ENCODE assay signal across 20 cellular contexts in the genomic region with DNA sequence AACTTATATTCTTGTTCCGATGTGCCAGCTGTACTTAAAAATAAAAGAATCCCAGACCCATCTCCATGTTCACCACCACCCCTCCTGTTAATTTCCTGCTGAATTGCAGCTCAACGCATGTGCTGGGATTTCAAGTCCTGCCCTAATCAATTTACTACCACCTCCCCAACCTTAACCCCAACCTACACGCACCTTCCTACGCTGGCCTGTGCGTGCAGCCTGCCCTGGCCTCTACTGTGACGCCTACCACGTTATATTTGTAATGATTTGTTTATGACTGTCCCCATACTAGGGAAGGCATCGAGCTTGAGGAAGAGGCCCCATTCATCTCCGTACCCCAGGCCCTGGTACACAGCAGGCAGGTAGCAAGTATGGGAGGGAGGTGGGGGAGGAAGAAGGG.
A peak's percentile ranks its signal among the peaks of the same experiment; 100 is the strongest.
DNase-seq lines count a peak whose midpoint lies in the region; ATAC-seq, FAIRE-seq and TF ChIP-seq lines count a peak whose summit lies in the region.
"Had no signal": no experiment of that assay in that cellular context is flagged by ENCODE, and none has a peak within 500 bp of the region (broad histone marks: within the 10 kb centered on the region; RNA-seq: fewer than 3 reads in every experiment).

No MANE protein-coding gene starts in this region.

- H3K27me3 ChIP-seq in BE2C (no peaks in the 10 kb centered on the region), body of pancreas (no peaks in the 10 kb centered on the region), psoas muscle (ENCODE audit: insufficient read depth in 3 of 3, low read length in 2 of 3) (no peaks in the 10 kb centered on the region)
- H3K27me3 ChIP-seq: SJSA1 had no signal

- ATAC-seq in body of pancreas (no peak), psoas muscle (no peak), HG03442 (IDR thresholded peaks at IDR 0.05; ENCODE audit: unreplicated experiment) (no peak), HG03196 (IDR thresholded peaks at IDR 0.05; ENCODE audit: unreplicated experiment) (no peak)

- no peak for FAIRE-seq in frontal cortex (lab: Jason Lieb, UNC)
- FAIRE-seq: G401.6, GM12892, RCC 7860 had no signal

- DNase-seq in NCI-H2029 (lab: John Stamatoyannopoulos, UW) (peak; percentile 34), NCI-H2029 treated with DMSO at 0.1 percent for 48 hours (lab: John Stamatoyannopoulos, UW) (no peak), BE2C (no peak), body of pancreas (no peak), psoas muscle (no peak), frontal cortex (ENCODE audit: low spot score in 2 of 2) (no peak)
- DNase-seq: 8988T, GOT3, MM.1S, NCI-H1048, NCI-H1930, NCI-H345, NCI-H524, NCI-H82 had no signal

- TF ChIP-seq CTCF in BE2C (IDR thresholded peaks at IDR 0.05; ENCODE audit: low read depth, low read length): no peak
- TF ChIP-seq CTCF in body of pancreas (IDR thresholded peaks at IDR 0.05): no peak
- TF ChIP-seq CTCF in psoas muscle (IDR thresholded peaks at IDR 0.05): no peak

- intact Hi-C loops in body of pancreas (cut with DNase I) (no loop called here), psoas muscle (cut with DNase I) (no loop called here)

- H3K4me3 ChIP-seq in BE2C (ENCODE audit: low read depth, low read length) (peak overlapping the region; percentile 35; the same call in 1 of the 2 replicates), body of pancreas (no peak overlapping the region), psoas muscle (no peak overlapping the region)
- H3K4me3 ChIP-seq: SJSA1 had no signal

- H3K27ac ChIP-seq in body of pancreas: peak overlapping the region in 3 of 4 donors; percentile 24 to 65 (median 30)
- peak overlapping the region; percentile 60 for H3K27ac ChIP-seq in psoas muscle
- H3K27ac ChIP-seq: SJSA1 had no signal

- TF ChIP-seq POLR2A in body of pancreas (IDR thresholded peaks at IDR 0.05): no peak

- H3K36me3 ChIP-seq in BE2C (no peaks in the 10 kb centered on the region), body of pancreas (replicated peaks in 1 of 2; ENCODE audit: insufficient read depth in 1 of 2, low read depth in 2 of 2) (no peaks in the 10 kb centered on the region), psoas muscle (ENCODE audit: insufficient read depth in 1 of 2, low read depth in 1 of 2) (peaks cover 0 to 8% of the 10 kb centered on the region in 2 donors)

- no peaks in the 10 kb centered on the region for H3K9me3 ChIP-seq in BE2C
- H3K9me3 ChIP-seq in body of pancreas: no peaks in the 10 kb centered on the region
- no peaks in the 10 kb centered on the region for H3K9me3 ChIP-seq in psoas muscle
- H3K9me3 ChIP-seq: SJSA1 had no signal

- 78 to 82% methylated on average over 7 to 9 of the region's 9 CpGs for WGBS in body of pancreas, 2 donors
- 77 to 88% (median 79%) methylated on average over 9 of the region's 9 CpGs for WGBS in psoas muscle, 3 donors

- H3K4me1 ChIP-seq in BE2C (peaks cover 15% of the 10 kb centered on the region), body of pancreas (peaks cover 66% of the 10 kb centered on the region), psoas muscle (peaks cover 55% of the 10 kb centered on the region)
